19 cellular contexts compared by ENCODE assay signal in genomic region chr9:14926941-14927624, GRCh38. TPM values are rescaled to one million over a fixed set of nuclear protein-coding genes. Genes with fewer than 3 reads are reported as not detected.
"Had no signal": no experiment of that assay in that cellular context is flagged by ENCODE, and none has a peak within 500 bp of the region (broad histone marks: within the 10 kb centered on the region; RNA-seq: fewer than 3 reads in every experiment).

No MANE protein-coding gene starts in this region.

- H3K9me3 Mint-ChIP-seq: activated naive CD8-positive, alpha-beta T cell treated with anti-CD3 and anti-CD28 coated beads, Interleukin-2, amount 10 ng/mL, durations not matched to agents 7 days and 5 days; naive thymus-derived CD4-positive, alpha-beta T cell had no signal

- H3K4me1 ChIP-seq: ascending aorta, breast epithelium, transverse colon, vagina had no signal

- H3K36me3 ChIP-seq: ascending aorta, breast epithelium, transverse colon, vagina had no signal

- FAIRE-seq: islet of Langerhans had no signal

- DNase-seq: activated CD4-positive, CD25-positive, alpha-beta regulatory T cell treated with anti-CD3 and anti-CD28 coated beads, Interleukin-2, amount 50 U/mL, for 72 hours; activated naive CD4-positive, alpha-beta T cell; activated naive CD8-positive, alpha-beta T cell treated with anti-CD3 and anti-CD28 coated beads, Interleukin-2, amount 10 ng/mL, durations not matched to agents 7 days and 5 days; activated T-cell treated with anti-CD3 and anti-CD28 coated beads for 4 hours; mucosa of descending colon; naive thymus-derived CD4-positive, alpha-beta T cell; posterior cingulate gyrus; stimulated activated CD4-positive, alpha-beta T cell treated with anti-CD3 and anti-CD28 coated beads, Interleukin-4, amount 100 ng/mL, for 4 hours; stimulated activated CD8-positive, alpha-beta memory T cell treated with anti-CD3 and anti-CD28 coated beads, Interleukin-4, amount 100 ng/mL, for 48 hours; stimulated activated naive CD8-positive, alpha-beta T cell treated with anti-CD3 and anti-CD28 coated beads, Interleukin-15, Interleukin-2, amounts not matched to agents 100 U/mL and 50 U/mL, for 24 hours; T-helper 2 cell; transverse colon had no signal

- H3K36me3 Mint-ChIP-seq: activated naive CD8-positive, alpha-beta T cell treated with anti-CD3 and anti-CD28 coated beads, Interleukin-2, amount 10 ng/mL, durations not matched to agents 7 days and 5 days; naive thymus-derived CD4-positive, alpha-beta T cell had no signal

- H3K27me3 Mint-ChIP-seq: activated naive CD8-positive, alpha-beta T cell treated with anti-CD3 and anti-CD28 coated beads, Interleukin-2, amount 10 ng/mL, durations not matched to agents 7 days and 5 days; naive thymus-derived CD4-positive, alpha-beta T cell had no signal

- ATAC-seq: left lobe of liver; mucosa of descending colon; naive thymus-derived CD4-positive, alpha-beta T cell; stimulated activated naive CD8-positive, alpha-beta T cell treated with anti-CD3 and anti-CD28 coated beads, Interleukin-15, Interleukin-2, amounts not matched to agents 100 U/mL and 50 U/mL, for 24 hours had no signal

- H3K27ac ChIP-seq: ascending aorta, breast epithelium, skin epidermis, transverse colon, vagina had no signal

- H3K4me3 ChIP-seq: ascending aorta, breast epithelium, mucosa of descending colon, skin epidermis, transverse colon, vagina had no signal

- H3K4me1 Mint-ChIP-seq: naive thymus-derived CD4-positive, alpha-beta T cell had no signal

- H3K9me3 ChIP-seq: ascending aorta, breast epithelium, mucosa of descending colon, transverse colon, vagina had no signal

- H3K27me3 ChIP-seq: ascending aorta, breast epithelium, transverse colon, vagina had no signal

- H3K4me3 Mint-ChIP-seq: activated naive CD8-positive, alpha-beta T cell treated with anti-CD3 and anti-CD28 coated beads, Interleukin-2, amount 10 ng/mL, durations not matched to agents 7 days and 5 days; naive thymus-derived CD4-positive, alpha-beta T cell had no signal

- H3K27ac Mint-ChIP-seq: activated naive CD8-positive, alpha-beta T cell treated with anti-CD3 and anti-CD28 coated beads, Interleukin-2, amount 10 ng/mL, durations not matched to agents 7 days and 5 days; naive thymus-derived CD4-positive, alpha-beta T cell had no signal

RNA-seq across cellular contexts. Expression of gene FREM1, which starts 16.9 kb away (rescaled TPM):
- total RNA-seq: activated naive CD8-positive, alpha-beta T cell treated with anti-CD3 and anti-CD28 coated beads, Interleukin-2, amount 10 ng/mL, durations not matched to agents 7 days and 5 days; lung microvascular endothelial cell had no signal
- polyA plus RNA-seq: naive thymus-derived CD4-positive, alpha-beta T cell had no signal
